ENCODE assay signal across 8 cellular contexts in genomic region chr20:49216991-49217578, GRCh38. TPM values are rescaled to one million over a fixed set of nuclear protein-coding genes. Genes with fewer than 3 reads are reported as not detected.
DNase-seq lines count a peak whose midpoint lies in the region; ATAC-seq and TF ChIP-seq lines count a peak whose summit lies in the region.

No MANE protein-coding gene starts in this region.

- H3K27me3 ChIP-seq in MG63 (no peaks in the 10 kb centered on the region), fibroblast of lung (ENCODE audit: control insufficient read depth, insufficient read depth, low read length) (no peaks in the 10 kb centered on the region)

- TF ChIP-seq CTCF in fibroblast of lung (conservative IDR thresholded peaks at IDR 0.05 in 1 of 2, IDR thresholded peaks at IDR 0.05 in 1 of 2; ENCODE audit: low read depth in 1 of 2, low read length in 2 of 2) (peak; percentile 82 to 93), nephron progenitor cell (IDR thresholded peaks at IDR 0.05) (peak; percentile 87)

- no peaks in the 10 kb centered on the region for H4K20me1 ChIP-seq in fibroblast of lung (ENCODE audit: control insufficient read depth, extremely low read depth, insufficient read depth, low read length)

- peak; percentile 95 for DNase-seq in ELF-1 (ENCODE audit: low read depth, low spot score)
- DNase-seq in MG63: peak; percentile 86
- peak; percentile 87 for DNase-seq in RPMI7951 (ENCODE audit: low read depth)
- DNase-seq in activated T-cell treated with anti-CD3 and anti-CD28 coated beads, Interleukin-2, amount 50 U/mL, for 48 hours: peak; percentile 97 to 99
- peak; percentile 80 to 90 for DNase-seq in fibroblast of lung (ENCODE audit: low read depth in 2 of 2)
- DNase-seq in nephron progenitor cell: peak; percentile 96
- peak; percentile 78 for DNase-seq in stimulated activated naive B cell treated with anti-CD40 and anti-IgM and Interleukin-4, amounts not matched to agents 10 μg/mL and 1 μg/mL and 100 μg/mL, for 72 hours

- H3K27ac ChIP-seq in fibroblast of lung (ENCODE audit: insufficient read depth, low read length): no peak overlapping the region

- H3K4me3 Mint-ChIP-seq in nephron progenitor cell: peak overlapping the region; percentile 23
- peak overlapping the region in 1 of 2 donors; percentile 47 for H3K4me3 Mint-ChIP-seq in stimulated activated naive B cell treated with anti-CD40 and anti-IgM and Interleukin-4, amounts not matched to agents 10 μg/mL and 1 μg/mL and 100 μg/mL, for 72 hours

- H3K27ac Mint-ChIP-seq in nephron progenitor cell: no peak overlapping the region
- H3K27ac Mint-ChIP-seq in stimulated activated naive B cell treated with anti-CD40 and anti-IgM and Interleukin-4, amounts not matched to agents 10 μg/mL and 1 μg/mL and 100 μg/mL, for 72 hours: peak overlapping the region; percentile 14

- H3K36me3 ChIP-seq in MG63 (peaks cover 17% of the 10 kb centered on the region), fibroblast of lung (ENCODE audit: control insufficient read depth, insufficient read depth, low read length) (no peaks in the 10 kb centered on the region)

- no peak overlapping the region for H3K9ac ChIP-seq in fibroblast of lung (ENCODE audit: insufficient read depth, low read length)

- ATAC-seq in stimulated activated naive B cell treated with anti-CD40 and anti-IgM and Interleukin-4, amounts not matched to agents 10 μg/mL and 1 μg/mL and 100 μg/mL, for 72 hours (replicated peaks): peak; percentile 58 to 60
- ATAC-seq in GM19351 (IDR thresholded peaks at IDR 0.05; ENCODE audit: unreplicated experiment): no peak

- H3K4me1 ChIP-seq in fibroblast of lung (ENCODE audit: control insufficient read depth, extremely low read depth, insufficient read depth, low read length): peaks cover 3% of the 10 kb centered on the region

- H3K9me3 ChIP-seq in MG63: peaks cover 2% of the 10 kb centered on the region; the same call in 1 of the 2 replicates
- no peaks in the 10 kb centered on the region for H3K9me3 ChIP-seq in fibroblast of lung (ENCODE audit: control insufficient read depth, insufficient read depth, low read depth, low read length)

- H3K4me3 ChIP-seq in MG63 (no peak overlapping the region), fibroblast of lung (replicated peaks in 1 of 4; ENCODE audit: control extremely low read depth in 1 of 4, insufficient read depth in 1 of 4, low read depth in 3 of 4, low read length in 4 of 4) (peak overlapping the region in 1 of 4 experiments; percentile 15)

- peaks cover 4% of the 10 kb centered on the region for H3K9me3 Mint-ChIP-seq in nephron progenitor cell
- H3K9me3 Mint-ChIP-seq in stimulated activated naive B cell treated with anti-CD40 and anti-IgM and Interleukin-4, amounts not matched to agents 10 μg/mL and 1 μg/mL and 100 μg/mL, for 72 hours: no peaks in the 10 kb centered on the region

- peaks cover 16% of the 10 kb centered on the region for H3K79me2 ChIP-seq in fibroblast of lung (ENCODE audit: control insufficient read depth, insufficient read depth, low read length)

- H3K4me2 ChIP-seq in fibroblast of lung (ENCODE audit: extremely low read depth, insufficient read depth, low read length): peak overlapping the region; percentile 39

- peak overlapping the region; percentile 65 for H2AFZ ChIP-seq in fibroblast of lung (ENCODE audit: low read length)

- peaks cover 11% of the 10 kb centered on the region for H3K27me3 Mint-ChIP-seq in nephron progenitor cell (ENCODE audit: low read depth, poor library complexity)
- no peaks in the 10 kb centered on the region for H3K27me3 Mint-ChIP-seq in stimulated activated naive B cell treated with anti-CD40 and anti-IgM and Interleukin-4, amounts not matched to agents 10 μg/mL and 1 μg/mL and 100 μg/mL, for 72 hours

- H3K4me1 Mint-ChIP-seq in nephron progenitor cell: peaks cover 20% of the 10 kb centered on the region
- peaks cover 16 to 18% of the 10 kb centered on the region in 2 donors for H3K4me1 Mint-ChIP-seq in stimulated activated naive B cell treated with anti-CD40 and anti-IgM and Interleukin-4, amounts not matched to agents 10 μg/mL and 1 μg/mL and 100 μg/mL, for 72 hours

- H3K36me3 Mint-ChIP-seq in nephron progenitor cell (ENCODE audit: low read depth): peaks cover 6% of the 10 kb centered on the region
- H3K36me3 Mint-ChIP-seq in stimulated activated naive B cell treated with anti-CD40 and anti-IgM and Interleukin-4, amounts not matched to agents 10 μg/mL and 1 μg/mL and 100 μg/mL, for 72 hours: peaks cover 4 to 14% of the 10 kb centered on the region in 2 donors

RNA-seq across cellular contexts. Expression of gene DDX27, which starts 2.1 kb away (rescaled TPM):
- total RNA-seq in MG63 (2014; rRNA removed; shearing (Covaris generic); ENCODE audit: low replicate concordance): 67.0 and 84.4 TPM in 2 replicates
- 49.8 and 66.3 TPM in 2 replicates for total RNA-seq in RPMI7951 (2014; rRNA removed; shearing (Covaris generic))
- 32.5 and 35.7 TPM in 2 replicates for total RNA-seq in fibroblast of lung
- polyA plus RNA-seq in fibroblast of lung: 24.7 and 30.1 TPM in 2 replicates
- 25.8 and 31.4 TPM in 2 replicates for polyA plus RNA-seq in fibroblast of lung (2012)
- 39.9 and 41.4 TPM in 2 replicates for polyA minus RNA-seq in fibroblast of lung (ENCODE audit: low replicate concordance)

RNA-seq across cellular contexts. Expression of gene STAU1, which starts 29.0 kb away (rescaled TPM):
- total RNA-seq in MG63 (2014; rRNA removed; shearing (Covaris generic); ENCODE audit: low replicate concordance): 80.1 and 94.3 TPM in 2 replicates
- 62.3 and 66.9 TPM in 2 replicates for total RNA-seq in RPMI7951 (2014; rRNA removed; shearing (Covaris generic))
- total RNA-seq in fibroblast of lung: 36.7 and 48.1 TPM in 2 replicates
- 77.2 and 79.8 TPM in 2 replicates for polyA plus RNA-seq in fibroblast of lung
- 76.4 and 84.1 TPM in 2 replicates for polyA plus RNA-seq in fibroblast of lung (2012)
- polyA minus RNA-seq in fibroblast of lung (ENCODE audit: low replicate concordance): 50.3 and 51.1 TPM in 2 replicates
